In the genomic region with DNA sequence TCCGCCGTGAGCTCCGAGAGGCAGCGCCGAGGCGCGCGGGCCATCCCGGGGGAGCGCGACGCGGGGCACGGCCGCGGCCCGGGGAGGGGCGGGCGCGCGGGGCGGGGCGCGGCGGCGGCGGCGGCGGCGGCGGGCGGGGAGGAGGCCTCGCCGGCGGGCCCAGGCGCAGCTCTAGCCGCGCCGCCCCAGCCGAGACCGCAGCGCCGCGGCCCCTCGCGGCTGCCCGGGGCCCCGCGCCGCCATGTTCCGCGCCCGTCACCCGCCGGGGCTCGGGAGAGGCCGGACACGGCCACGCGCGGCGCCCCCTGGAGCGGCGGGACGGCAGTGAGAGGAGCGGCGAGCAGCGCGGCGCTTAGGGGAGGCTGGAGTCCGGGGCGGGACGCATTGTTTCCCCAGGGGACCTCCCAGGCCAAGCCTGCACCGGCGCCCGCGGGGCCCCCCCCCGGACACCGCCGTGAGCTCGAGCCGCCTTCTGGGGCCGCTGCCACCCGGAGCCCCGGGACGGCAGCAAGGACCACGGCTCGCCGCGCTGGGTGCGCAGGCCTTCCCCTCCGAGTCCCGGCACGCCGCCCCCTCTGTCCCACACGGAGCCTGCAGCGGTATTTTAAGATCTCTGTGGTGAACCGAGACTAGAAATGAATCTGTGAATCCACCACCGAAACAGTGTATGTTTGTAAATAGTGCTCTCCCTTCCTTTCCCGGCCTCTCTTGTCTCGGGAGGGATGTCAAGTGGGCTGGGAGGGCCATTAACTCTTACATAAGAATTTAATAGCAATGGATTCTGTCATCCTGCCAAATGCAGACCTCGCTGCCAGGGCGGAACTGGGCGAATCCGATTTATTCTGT, we compare ENCODE assay signal across 2 cellular contexts.
TF ChIP-seq lines count a peak whose summit lies in the region.

A gene (minus strand): TSS at position 60 of the 846 bp plus-strand sequence. CDS start 172 bp downstream, outside the sequence.

TF ChIP-seq in HCT116, 20 proteins besides CTCF, POLR2A, EP300 and RAD21 (continued from another document):
- no peak for TF ChIP-seq ELF1 (IDR thresholded peaks at IDR 0.05; ENCODE audit: borderline replicate concordance, low read depth)
- TF ChIP-seq SIN3A (IDR thresholded peaks at IDR 0.05; ENCODE audit: low read depth): peak; percentile 26; the same call in 1 of the 2 replicates
- TF ChIP-seq ZFX (IDR thresholded peaks at IDR 0.05): peak; percentile 80
- TF ChIP-seq SP1 (IDR thresholded peaks at IDR 0.05; ENCODE audit: low read depth): no peak
- TF ChIP-seq, protein P1, sequence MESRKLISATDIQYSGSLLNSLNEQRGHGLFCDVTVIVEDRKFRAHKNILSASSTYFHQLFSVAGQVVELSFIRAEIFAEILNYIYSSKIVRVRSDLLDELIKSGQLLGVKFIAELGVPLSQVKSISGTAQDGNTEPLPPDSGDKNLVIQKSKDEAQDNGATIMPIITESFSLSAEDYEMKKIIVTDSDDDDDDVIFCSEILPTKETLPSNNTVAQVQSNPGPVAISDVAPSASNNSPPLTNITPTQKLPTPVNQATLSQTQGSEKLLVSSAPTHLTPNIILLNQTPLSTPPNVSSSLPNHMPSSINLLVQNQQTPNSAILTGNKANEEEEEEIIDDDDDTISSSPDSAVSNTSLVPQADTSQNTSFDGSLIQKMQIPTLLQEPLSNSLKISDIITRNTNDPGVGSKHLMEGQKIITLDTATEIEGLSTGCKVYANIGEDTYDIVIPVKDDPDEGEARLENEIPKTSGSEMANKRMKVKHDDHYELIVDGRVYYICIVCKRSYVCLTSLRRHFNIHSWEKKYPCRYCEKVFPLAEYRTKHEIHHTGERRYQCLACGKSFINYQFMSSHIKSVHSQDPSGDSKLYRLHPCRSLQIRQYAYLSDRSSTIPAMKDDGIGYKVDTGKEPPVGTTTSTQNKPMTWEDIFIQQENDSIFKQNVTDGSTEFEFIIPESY (IDR thresholded peaks at IDR 0.05; ENCODE audit: extremely low read depth, insufficient replicate concordance, low read length): no peak
- TF ChIP-seq, protein P2, sequence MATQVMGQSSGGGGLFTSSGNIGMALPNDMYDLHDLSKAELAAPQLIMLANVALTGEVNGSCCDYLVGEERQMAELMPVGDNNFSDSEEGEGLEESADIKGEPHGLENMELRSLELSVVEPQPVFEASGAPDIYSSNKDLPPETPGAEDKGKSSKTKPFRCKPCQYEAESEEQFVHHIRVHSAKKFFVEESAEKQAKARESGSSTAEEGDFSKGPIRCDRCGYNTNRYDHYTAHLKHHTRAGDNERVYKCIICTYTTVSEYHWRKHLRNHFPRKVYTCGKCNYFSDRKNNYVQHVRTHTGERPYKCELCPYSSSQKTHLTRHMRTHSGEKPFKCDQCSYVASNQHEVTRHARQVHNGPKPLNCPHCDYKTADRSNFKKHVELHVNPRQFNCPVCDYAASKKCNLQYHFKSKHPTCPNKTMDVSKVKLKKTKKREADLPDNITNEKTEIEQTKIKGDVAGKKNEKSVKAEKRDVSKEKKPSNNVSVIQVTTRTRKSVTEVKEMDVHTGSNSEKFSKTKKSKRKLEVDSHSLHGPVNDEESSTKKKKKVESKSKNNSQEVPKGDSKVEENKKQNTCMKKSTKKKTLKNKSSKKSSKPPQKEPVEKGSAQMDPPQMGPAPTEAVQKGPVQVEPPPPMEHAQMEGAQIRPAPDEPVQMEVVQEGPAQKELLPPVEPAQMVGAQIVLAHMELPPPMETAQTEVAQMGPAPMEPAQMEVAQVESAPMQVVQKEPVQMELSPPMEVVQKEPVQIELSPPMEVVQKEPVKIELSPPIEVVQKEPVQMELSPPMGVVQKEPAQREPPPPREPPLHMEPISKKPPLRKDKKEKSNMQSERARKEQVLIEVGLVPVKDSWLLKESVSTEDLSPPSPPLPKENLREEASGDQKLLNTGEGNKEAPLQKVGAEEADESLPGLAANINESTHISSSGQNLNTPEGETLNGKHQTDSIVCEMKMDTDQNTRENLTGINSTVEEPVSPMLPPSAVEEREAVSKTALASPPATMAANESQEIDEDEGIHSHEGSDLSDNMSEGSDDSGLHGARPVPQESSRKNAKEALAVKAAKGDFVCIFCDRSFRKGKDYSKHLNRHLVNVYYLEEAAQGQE (IDR thresholded peaks at IDR 0.05; ENCODE audit: low read depth): no peak

TF ChIP-seq in SK-N-SH treated with all-trans-retinoic acid at 6 μM for 48 hours, 23 proteins besides CTCF, POLR2A, EP300 and RAD21 (continued from another document):
- TF ChIP-seq, protein P3, sequence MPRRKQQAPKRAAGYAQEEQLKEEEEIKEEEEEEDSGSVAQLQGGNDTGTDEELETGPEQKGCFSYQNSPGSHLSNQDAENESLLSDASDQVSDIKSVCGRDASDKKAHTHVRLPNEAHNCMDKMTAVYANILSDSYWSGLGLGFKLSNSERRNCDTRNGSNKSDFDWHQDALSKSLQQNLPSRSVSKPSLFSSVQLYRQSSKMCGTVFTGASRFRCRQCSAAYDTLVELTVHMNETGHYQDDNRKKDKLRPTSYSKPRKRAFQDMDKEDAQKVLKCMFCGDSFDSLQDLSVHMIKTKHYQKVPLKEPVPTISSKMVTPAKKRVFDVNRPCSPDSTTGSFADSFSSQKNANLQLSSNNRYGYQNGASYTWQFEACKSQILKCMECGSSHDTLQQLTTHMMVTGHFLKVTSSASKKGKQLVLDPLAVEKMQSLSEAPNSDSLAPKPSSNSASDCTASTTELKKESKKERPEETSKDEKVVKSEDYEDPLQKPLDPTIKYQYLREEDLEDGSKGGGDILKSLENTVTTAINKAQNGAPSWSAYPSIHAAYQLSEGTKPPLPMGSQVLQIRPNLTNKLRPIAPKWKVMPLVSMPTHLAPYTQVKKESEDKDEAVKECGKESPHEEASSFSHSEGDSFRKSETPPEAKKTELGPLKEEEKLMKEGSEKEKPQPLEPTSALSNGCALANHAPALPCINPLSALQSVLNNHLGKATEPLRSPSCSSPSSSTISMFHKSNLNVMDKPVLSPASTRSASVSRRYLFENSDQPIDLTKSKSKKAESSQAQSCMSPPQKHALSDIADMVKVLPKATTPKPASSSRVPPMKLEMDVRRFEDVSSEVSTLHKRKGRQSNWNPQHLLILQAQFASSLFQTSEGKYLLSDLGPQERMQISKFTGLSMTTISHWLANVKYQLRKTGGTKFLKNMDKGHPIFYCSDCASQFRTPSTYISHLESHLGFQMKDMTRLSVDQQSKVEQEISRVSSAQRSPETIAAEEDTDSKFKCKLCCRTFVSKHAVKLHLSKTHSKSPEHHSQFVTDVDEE (CRISPR knock-in tag; IDR thresholded peaks at IDR 0.05): peak; percentile 42; the same call in 1 of the 2 replicates
